16 cellular contexts compared by ENCODE assay signal in genomic region chr3:184611606-184612304, GRCh38.
"Had no signal": no experiment of that assay in that cellular context is flagged by ENCODE, and none has a peak within 500 bp of the region (broad histone marks: within the 10 kb centered on the region; RNA-seq: fewer than 3 reads in every experiment).

No MANE protein-coding gene starts in this region.

- H3K4me3 ChIP-seq: adrenal gland, dorsolateral prefrontal cortex, heart right ventricle had no signal

- H3K9me3 Mint-ChIP-seq: activated naive CD4-positive, alpha-beta T cell treated with anti-CD3 and anti-CD28 coated beads, Interleukin-2, amount 50 U/mL, for 72 hours; activated T-helper 1 cell treated with anti-CD3 and anti-CD28 coated beads, Interleukin-12 subunit alpha, Interleukin-12 subunit beta, Interleukin-2, Interleukin-4 antibody, amounts not matched to agents 30 ng/mL and 10 ng/mL and 1 ng/mL, durations not matched to agents 14 hours and 24 hours and 36 hours; immature natural killer cell; stimulated activated naive B cell treated with anti-CD40 and anti-IgM and Interleukin-4, amounts not matched to agents 10 μg/mL and 1 μg/mL and 100 μg/mL, for 72 hours had no signal

- DNase-seq: activated CD4-positive, alpha-beta T cell treated with anti-CD3 and anti-CD28 coated beads for 1 hour; activated CD4-positive, alpha-beta T cell treated with anti-CD3 and anti-CD28 coated beads, Interleukin-2, amount 50 U/mL, for 4 hours; activated gamma-delta T cell treated with Interleukin-2 at 50 U/mL for 16 hours; adrenal gland; caudate nucleus; heart right ventricle; immature natural killer cell; mesenchymal stem cell; naive thymus-derived CD4-positive, alpha-beta T cell; retina; small intestine; stimulated activated naive B cell treated with anti-CD40 and anti-IgM and Interleukin-4, amounts not matched to agents 10 μg/mL and 1 μg/mL and 100 μg/mL, for 72 hours; WERI-Rb-1 had no signal

- H3K9me3 ChIP-seq: adrenal gland, heart right ventricle had no signal

- H3K36me3 Mint-ChIP-seq: activated naive CD4-positive, alpha-beta T cell treated with anti-CD3 and anti-CD28 coated beads, Interleukin-2, amount 50 U/mL, for 72 hours; naive thymus-derived CD4-positive, alpha-beta T cell; stimulated activated naive B cell treated with anti-CD40 and anti-IgM and Interleukin-4, amounts not matched to agents 10 μg/mL and 1 μg/mL and 100 μg/mL, for 72 hours had no signal

- H3K27ac Mint-ChIP-seq: activated naive CD4-positive, alpha-beta T cell treated with anti-CD3 and anti-CD28 coated beads, Interleukin-2, amount 50 U/mL, for 72 hours; activated T-helper 1 cell treated with anti-CD3 and anti-CD28 coated beads, Interleukin-12 subunit alpha, Interleukin-12 subunit beta, Interleukin-2, Interleukin-4 antibody, amounts not matched to agents 30 ng/mL and 10 ng/mL and 1 ng/mL, durations not matched to agents 14 hours and 24 hours and 36 hours; naive thymus-derived CD4-positive, alpha-beta T cell; stimulated activated naive B cell treated with anti-CD40 and anti-IgM and Interleukin-4, amounts not matched to agents 10 μg/mL and 1 μg/mL and 100 μg/mL, for 72 hours had no signal

- H3K4me3 Mint-ChIP-seq: activated T-helper 1 cell treated with anti-CD3 and anti-CD28 coated beads, Interleukin-12 subunit alpha, Interleukin-12 subunit beta, Interleukin-2, Interleukin-4 antibody, amounts not matched to agents 30 ng/mL and 10 ng/mL and 1 ng/mL, durations not matched to agents 14 hours and 24 hours and 36 hours; stimulated activated naive B cell treated with anti-CD40 and anti-IgM and Interleukin-4, amounts not matched to agents 10 μg/mL and 1 μg/mL and 100 μg/mL, for 72 hours had no signal

- H3K27ac ChIP-seq: adrenal gland, dorsolateral prefrontal cortex, heart right ventricle, WERI-Rb-1 had no signal

- H3K27me3 ChIP-seq: adrenal gland, heart right ventricle had no signal

- H3K36me3 ChIP-seq: adrenal gland, heart right ventricle, WERI-Rb-1 had no signal

- H3K4me1 Mint-ChIP-seq: stimulated activated naive B cell treated with anti-CD40 and anti-IgM and Interleukin-4, amounts not matched to agents 10 μg/mL and 1 μg/mL and 100 μg/mL, for 72 hours had no signal

- ATAC-seq: activated naive CD4-positive, alpha-beta T cell treated with anti-CD3 and anti-CD28 coated beads, Interleukin-2, amount 50 U/mL, for 72 hours; naive thymus-derived CD4-positive, alpha-beta T cell; stimulated activated naive B cell treated with anti-CD40 and anti-IgM and Interleukin-4, amounts not matched to agents 10 μg/mL and 1 μg/mL and 100 μg/mL, for 72 hours had no signal

- H3K4me1 ChIP-seq: adrenal gland had no signal
